Comparison of ENCODE assay signal across 1 cellular context in the genomic region with DNA sequence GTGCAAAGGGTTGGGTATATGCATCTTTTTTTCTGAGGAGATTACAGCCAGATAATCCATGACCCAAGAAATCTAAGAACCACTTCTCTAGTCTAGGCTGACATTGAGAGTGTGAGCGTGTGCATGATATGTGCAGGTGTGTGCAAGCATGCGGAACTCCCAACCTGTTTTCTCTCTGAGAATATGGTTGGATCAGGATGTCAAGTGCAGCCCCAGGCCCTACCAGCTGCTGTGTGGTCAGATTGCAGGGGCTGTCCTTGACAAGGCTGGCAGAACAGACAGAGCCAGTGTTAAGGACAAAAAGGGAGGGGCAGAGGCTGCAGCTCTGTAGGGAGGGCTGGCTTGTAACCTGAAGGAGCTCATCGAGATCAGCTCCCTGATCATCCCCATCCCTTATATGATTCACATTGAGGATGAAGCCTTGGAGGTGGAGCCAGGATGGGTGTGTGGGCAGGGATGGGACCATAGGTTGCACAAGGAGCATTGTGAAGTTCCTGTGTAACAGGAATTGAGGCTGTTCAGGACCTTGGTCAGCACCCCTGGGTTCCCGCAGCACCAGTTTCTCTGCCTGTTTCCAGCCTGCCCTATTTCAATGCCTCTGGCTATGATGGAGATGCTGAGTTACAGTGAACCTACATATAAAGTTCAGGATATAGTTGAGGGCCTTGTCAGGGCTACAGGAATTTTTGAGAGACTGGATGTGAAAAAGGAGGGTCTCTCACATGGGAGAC.
A peak's percentile ranks its signal among the peaks of the same experiment; 100 is the strongest.
TF ChIP-seq lines count a peak whose summit lies in the region.

No MANE protein-coding gene starts in this region.

TF ChIP-seq in HepG2, 621 proteins besides CTCF, POLR2A, EP300 and RAD21 (continued from another document and continues in another):
- TF ChIP-seq HMGXB3 (CRISPR knock-in tag; IDR thresholded peaks at IDR 0.05; ENCODE audit: borderline replicate concordance) (0 out of 2 replicates have a peak, but pooled peaks have one; percentile 41), ZNF205 (CRISPR knock-in tag; IDR thresholded peaks at IDR 0.05) (no peak), ZSCAN9 (CRISPR knock-in tag; IDR thresholded peaks at IDR 0.05; ENCODE audit: borderline replicate concordance) (0 out of 2 replicates have a peak, but pooled peaks have one; percentile 49), ZNF773 (CRISPR knock-in tag; IDR thresholded peaks at IDR 0.05; ENCODE audit: borderline replicate concordance) (0 out of 2 replicates have a peak, but pooled peaks have one; percentile 40), TGIF2 (CRISPR knock-in tag; IDR thresholded peaks at IDR 0.05) (0 out of 2 replicates have a peak, but pooled peaks have one; percentile 41), MIER2 (CRISPR knock-in tag; IDR thresholded peaks at IDR 0.05) (peak; percentile 95), SATB2 (CRISPR knock-in tag; IDR thresholded peaks at IDR 0.05) (peak; percentile 28; the same call in 1 of the 2 replicates), ZNF724P (CRISPR knock-in tag; IDR thresholded peaks at IDR 0.05; ENCODE audit: borderline replicate concordance) (no peak), KLF6 (CRISPR knock-in tag; IDR thresholded peaks at IDR 0.05) (0 out of 2 replicates have a peak, but pooled peaks have one; percentile 65), WIZ (CRISPR knock-in tag; IDR thresholded peaks at IDR 0.05) (peak; percentile 89; the same call in 1 of the 2 replicates), ISX (CRISPR knock-in tag; conservative IDR thresholded peaks at IDR 0.05) (0 out of 2 replicates have a peak, but pooled peaks have one; percentile 65), MEIS2 (CRISPR knock-in tag; IDR thresholded peaks at IDR 0.05) (0 out of 2 replicates have a peak, but pooled peaks have one; percentile 39), ZNF263 (CRISPR knock-in tag; IDR thresholded peaks at IDR 0.05) (0 out of 2 replicates have a peak, but pooled peaks have one; percentile 30), PTBP1 (IDR thresholded peaks at IDR 0.05; ENCODE audit: low read depth, low read length, poor library complexity, severe bottlenecking) (no peak), CBX5 (CRISPR knock-in tag; IDR thresholded peaks at IDR 0.05; ENCODE audit: borderline replicate concordance) (no peak), FOXK1 (CRISPR knock-in tag; IDR thresholded peaks at IDR 0.05; ENCODE audit: borderline replicate concordance, low read depth) (no peak), ZNF607 (CRISPR knock-in tag; IDR thresholded peaks at IDR 0.05; ENCODE audit: borderline replicate concordance) (no peak), SALL1 (CRISPR knock-in tag; IDR thresholded peaks at IDR 0.05) (peak; percentile 33; the same call in 1 of the 2 replicates), POLR2AphosphoS2 (IDR thresholded peaks at IDR 0.05; ENCODE audit: low read depth, low read length) (no peak), ZNF557 (CRISPR knock-in tag; IDR thresholded peaks at IDR 0.05) (0 out of 2 replicates have a peak, but pooled peaks have one; percentile 33), HNF4G (IDR thresholded peaks at IDR 0.05; ENCODE audit: borderline replicate concordance, low read depth, low read length) (no peak), HNF4G (CRISPR knock-in tag; IDR thresholded peaks at IDR 0.05; ENCODE audit: borderline replicate concordance, low read depth) (no peak), SMAD3 (CRISPR knock-in tag; IDR thresholded peaks at IDR 0.05) (0 out of 2 replicates have a peak, but pooled peaks have one; percentile 21), ZNF230 (CRISPR knock-in tag; IDR thresholded peaks at IDR 0.05) (no peak), ZNF160 (CRISPR knock-in tag; IDR thresholded peaks at IDR 0.05) (peak; percentile 41; the same call in 1 of the 2 replicates), NKX3-1 (CRISPR knock-in tag; IDR thresholded peaks at IDR 0.05) (peak; percentile 59; the same call in 1 of the 2 replicates), HOXA5 (CRISPR knock-in tag; IDR thresholded peaks at IDR 0.05) (peak; percentile 41; the same call in 1 of the 2 replicates), DMTF1 (CRISPR knock-in tag; IDR thresholded peaks at IDR 0.05) (no peak), SNAPC5 (CRISPR knock-in tag; IDR thresholded peaks at IDR 0.05; ENCODE audit: borderline replicate concordance) (no peak), ZNF225 (CRISPR knock-in tag; IDR thresholded peaks at IDR 0.05) (no peak), XBP1 (CRISPR knock-in tag; IDR thresholded peaks at IDR 0.05) (peak; percentile 52; the same call in 1 of the 2 replicates), MLLT10 (CRISPR knock-in tag; IDR thresholded peaks at IDR 0.05) (no peak), TSC22D2 (CRISPR knock-in tag; IDR thresholded peaks at IDR 0.05; ENCODE audit: borderline replicate concordance) (0 out of 2 replicates have a peak, but pooled peaks have one; percentile 33), EHMT2 (IDR thresholded peaks at IDR 0.05; ENCODE audit: borderline replicate concordance, low read depth, low read length) (0 out of 2 replicates have a peak, but pooled peaks have one; percentile 38), NCOA2 (CRISPR knock-in tag; IDR thresholded peaks at IDR 0.05) (0 out of 2 replicates have a peak, but pooled peaks have one; percentile 14), KMT2B (CRISPR knock-in tag; IDR thresholded peaks at IDR 0.05) (peak; percentile 33; the same call in 1 of the 2 replicates), MED8 (CRISPR knock-in tag; IDR thresholded peaks at IDR 0.05; ENCODE audit: insufficient replicate concordance) (no peak), HBP1 (CRISPR knock-in tag; IDR thresholded peaks at IDR 0.05; ENCODE audit: low read depth) (0 out of 2 replicates have a peak, but pooled peaks have one; percentile 59), PCBP2 (optimal IDR thresholded peaks at IDR 0.05; ENCODE audit: low read depth, low read length, poor library complexity, severe bottlenecking) (no peak), ZNF331 (CRISPR knock-in tag; IDR thresholded peaks at IDR 0.05) (peak; percentile 60; the same call in 1 of the 2 replicates)
- TF ChIP-seq, protein P1, sequence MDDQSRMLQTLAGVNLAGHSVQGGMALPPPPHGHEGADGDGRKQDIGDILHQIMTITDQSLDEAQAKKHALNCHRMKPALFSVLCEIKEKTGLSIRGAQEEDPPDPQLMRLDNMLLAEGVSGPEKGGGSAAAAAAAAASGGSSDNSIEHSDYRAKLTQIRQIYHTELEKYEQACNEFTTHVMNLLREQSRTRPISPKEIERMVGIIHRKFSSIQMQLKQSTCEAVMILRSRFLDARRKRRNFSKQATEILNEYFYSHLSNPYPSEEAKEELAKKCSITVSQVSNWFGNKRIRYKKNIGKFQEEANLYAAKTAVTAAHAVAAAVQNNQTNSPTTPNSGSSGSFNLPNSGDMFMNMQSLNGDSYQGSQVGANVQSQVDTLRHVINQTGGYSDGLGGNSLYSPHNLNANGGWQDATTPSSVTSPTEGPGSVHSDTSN (CRISPR knock-in tag; IDR thresholded peaks at IDR 0.05; ENCODE audit: borderline replicate concordance): 0 out of 2 replicates have a peak, but pooled peaks have one; percentile 38
- TF ChIP-seq, protein P2, sequence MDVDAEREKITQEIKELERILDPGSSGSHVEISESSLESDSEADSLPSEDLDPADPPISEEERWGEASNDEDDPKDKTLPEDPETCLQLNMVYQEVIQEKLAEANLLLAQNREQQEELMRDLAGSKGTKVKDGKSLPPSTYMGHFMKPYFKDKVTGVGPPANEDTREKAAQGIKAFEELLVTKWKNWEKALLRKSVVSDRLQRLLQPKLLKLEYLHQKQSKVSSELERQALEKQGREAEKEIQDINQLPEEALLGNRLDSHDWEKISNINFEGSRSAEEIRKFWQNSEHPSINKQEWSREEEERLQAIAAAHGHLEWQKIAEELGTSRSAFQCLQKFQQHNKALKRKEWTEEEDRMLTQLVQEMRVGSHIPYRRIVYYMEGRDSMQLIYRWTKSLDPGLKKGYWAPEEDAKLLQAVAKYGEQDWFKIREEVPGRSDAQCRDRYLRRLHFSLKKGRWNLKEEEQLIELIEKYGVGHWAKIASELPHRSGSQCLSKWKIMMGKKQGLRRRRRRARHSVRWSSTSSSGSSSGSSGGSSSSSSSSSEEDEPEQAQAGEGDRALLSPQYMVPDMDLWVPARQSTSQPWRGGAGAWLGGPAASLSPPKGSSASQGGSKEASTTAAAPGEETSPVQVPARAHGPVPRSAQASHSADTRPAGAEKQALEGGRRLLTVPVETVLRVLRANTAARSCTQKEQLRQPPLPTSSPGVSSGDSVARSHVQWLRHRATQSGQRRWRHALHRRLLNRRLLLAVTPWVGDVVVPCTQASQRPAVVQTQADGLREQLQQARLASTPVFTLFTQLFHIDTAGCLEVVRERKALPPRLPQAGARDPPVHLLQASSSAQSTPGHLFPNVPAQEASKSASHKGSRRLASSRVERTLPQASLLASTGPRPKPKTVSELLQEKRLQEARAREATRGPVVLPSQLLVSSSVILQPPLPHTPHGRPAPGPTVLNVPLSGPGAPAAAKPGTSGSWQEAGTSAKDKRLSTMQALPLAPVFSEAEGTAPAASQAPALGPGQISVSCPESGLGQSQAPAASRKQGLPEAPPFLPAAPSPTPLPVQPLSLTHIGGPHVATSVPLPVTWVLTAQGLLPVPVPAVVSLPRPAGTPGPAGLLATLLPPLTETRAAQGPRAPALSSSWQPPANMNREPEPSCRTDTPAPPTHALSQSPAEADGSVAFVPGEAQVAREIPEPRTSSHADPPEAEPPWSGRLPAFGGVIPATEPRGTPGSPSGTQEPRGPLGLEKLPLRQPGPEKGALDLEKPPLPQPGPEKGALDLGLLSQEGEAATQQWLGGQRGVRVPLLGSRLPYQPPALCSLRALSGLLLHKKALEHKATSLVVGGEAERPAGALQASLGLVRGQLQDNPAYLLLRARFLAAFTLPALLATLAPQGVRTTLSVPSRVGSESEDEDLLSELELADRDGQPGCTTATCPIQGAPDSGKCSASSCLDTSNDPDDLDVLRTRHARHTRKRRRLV (CRISPR knock-in tag; IDR thresholded peaks at IDR 0.05): no peak
- TF ChIP-seq, protein P3, sequence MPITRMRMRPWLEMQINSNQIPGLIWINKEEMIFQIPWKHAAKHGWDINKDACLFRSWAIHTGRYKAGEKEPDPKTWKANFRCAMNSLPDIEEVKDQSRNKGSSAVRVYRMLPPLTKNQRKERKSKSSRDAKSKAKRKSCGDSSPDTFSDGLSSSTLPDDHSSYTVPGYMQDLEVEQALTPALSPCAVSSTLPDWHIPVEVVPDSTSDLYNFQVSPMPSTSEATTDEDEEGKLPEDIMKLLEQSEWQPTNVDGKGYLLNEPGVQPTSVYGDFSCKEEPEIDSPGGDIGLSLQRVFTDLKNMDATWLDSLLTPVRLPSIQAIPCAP (CRISPR knock-in tag; IDR thresholded peaks at IDR 0.05; ENCODE audit: low read depth): no peak
- TF ChIP-seq, protein P4, sequence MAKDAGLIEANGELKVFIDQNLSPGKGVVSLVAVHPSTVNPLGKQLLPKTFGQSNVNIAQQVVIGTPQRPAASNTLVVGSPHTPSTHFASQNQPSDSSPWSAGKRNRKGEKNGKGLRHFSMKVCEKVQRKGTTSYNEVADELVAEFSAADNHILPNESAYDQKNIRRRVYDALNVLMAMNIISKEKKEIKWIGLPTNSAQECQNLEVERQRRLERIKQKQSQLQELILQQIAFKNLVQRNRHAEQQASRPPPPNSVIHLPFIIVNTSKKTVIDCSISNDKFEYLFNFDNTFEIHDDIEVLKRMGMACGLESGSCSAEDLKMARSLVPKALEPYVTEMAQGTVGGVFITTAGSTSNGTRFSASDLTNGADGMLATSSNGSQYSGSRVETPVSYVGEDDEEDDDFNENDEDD (CRISPR knock-in tag; IDR thresholded peaks at IDR 0.05; ENCODE audit: borderline replicate concordance): no peak
